1 cellular context compared by ENCODE assay signal in the genomic region with DNA sequence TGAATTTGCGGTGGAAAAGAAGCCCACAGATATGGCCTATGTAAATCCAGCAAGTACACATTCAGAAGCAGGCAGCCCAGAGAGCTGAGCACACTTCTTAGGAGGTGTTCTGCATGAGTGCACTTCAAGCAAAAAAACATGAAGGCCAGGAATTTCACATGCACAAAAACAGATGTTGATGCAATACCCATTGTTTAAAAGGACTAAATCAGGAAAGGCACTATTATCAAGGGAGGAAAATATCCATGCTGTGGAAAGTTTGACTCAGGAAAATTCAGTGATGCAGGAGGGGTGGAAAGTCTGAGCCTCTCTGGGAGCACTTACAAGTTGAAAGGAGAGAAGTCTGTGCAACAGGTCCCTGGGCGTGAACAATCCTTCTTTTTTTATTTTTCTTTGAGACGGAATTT.
TF ChIP-seq lines count a peak whose summit lies in the region.

No MANE protein-coding gene starts in this region.

TF ChIP-seq in WTC11, 78 proteins besides CTCF, POLR2A, EP300 and RAD21 (continued from another document):
- TF ChIP-seq FOXP4 (CRISPR knock-in tag; IDR thresholded peaks at IDR 0.05) (no peak), GABPB1 (CRISPR knock-in tag; IDR thresholded peaks at IDR 0.05) (no peak), HMGXB4 (CRISPR knock-in tag; IDR thresholded peaks at IDR 0.05) (no peak), ZNF281 (CRISPR knock-in tag; IDR thresholded peaks at IDR 0.05) (no peak), ZNF219 (CRISPR knock-in tag; IDR thresholded peaks at IDR 0.05; ENCODE audit: borderline replicate concordance) (no peak), NFATC4 (CRISPR knock-in tag; IDR thresholded peaks at IDR 0.05) (no peak), FOXK1 (CRISPR knock-in tag; IDR thresholded peaks at IDR 0.05) (no peak), MLX (CRISPR knock-in tag; IDR thresholded peaks at IDR 0.05) (no peak)
